Comparison of ENCODE assay signal across 13 cellular contexts in the genomic region with DNA sequence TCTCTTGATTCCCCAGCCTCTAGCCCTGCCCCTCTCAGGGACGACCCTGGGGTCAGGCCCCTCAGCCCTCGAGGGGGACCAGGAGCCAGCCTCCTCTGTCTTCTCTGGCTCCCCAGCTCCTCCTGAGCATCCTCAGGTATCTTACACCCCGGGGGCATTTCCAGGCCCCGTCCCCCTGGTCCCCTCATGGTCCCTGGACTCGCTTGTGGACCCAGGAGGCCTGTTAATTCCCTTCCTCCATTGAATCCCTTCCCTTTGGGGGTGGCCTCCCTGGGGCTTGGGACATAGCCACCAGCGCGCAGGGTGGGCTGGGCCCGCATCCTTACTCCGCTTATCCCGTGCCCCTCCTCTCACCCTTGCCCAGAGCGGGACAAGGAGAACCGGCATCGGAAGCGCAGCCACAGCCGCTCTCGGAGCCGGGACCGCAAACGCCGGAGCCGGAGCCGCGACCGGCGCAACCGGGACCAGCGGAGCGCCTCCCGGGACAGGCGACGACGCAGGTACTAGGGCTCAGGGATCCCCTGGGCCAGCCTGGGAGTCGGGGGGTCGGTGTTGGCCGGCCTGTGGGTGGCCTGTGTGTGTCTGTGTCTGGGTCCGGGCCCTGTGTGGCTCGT. TPM values are rescaled to one million over a fixed set of nuclear protein-coding genes. Genes with fewer than 3 reads are reported as not detected.
A peak's percentile ranks its signal among the peaks of the same experiment; 100 is the strongest.
DNase-seq lines count a peak whose midpoint lies in the region; ATAC-seq, FAIRE-seq and TF ChIP-seq lines count a peak whose summit lies in the region.
"Had no signal": no experiment of that assay in that cellular context is flagged by ENCODE, and none has a peak within 500 bp of the region (broad histone marks: within the 10 kb centered on the region; RNA-seq: fewer than 3 reads in every experiment).

No MANE protein-coding gene starts in this region.

- no peak for TF ChIP-seq EP300 in GM12878 (IDR thresholded peaks at IDR 0.05; ENCODE audit: borderline replicate concordance in 1 of 2, control insufficient read depth in 1 of 2, low read depth in 2 of 2, low read length in 2 of 2)

- SMC1A ChIA-PET in GM12878 (lab: Charles Lee; ENCODE audit: uncharacterized antibody, unreplicated experiment), result interaction anchor here (3.2 kb wide), 1 partner anchor 12 kb away, joined by 15 read pairs; no protein-coding TSS in a partner anchor

- H3K4me1 Mint-ChIP-seq in CD8-positive, alpha-beta T cell (ENCODE audit: low read depth), result peaks cover 54% of the 10 kb centered on the region
- H3K4me1 Mint-ChIP-seq in IgD-negative memory B cell (peaks cover 30 to 40% (median 36%) of the 10 kb centered on the region in 3 donors), neural crest cell (peaks cover 27% of the 10 kb centered on the region)

- DNase-seq in CD8-positive, alpha-beta T cell, result no peak
- DNase-seq in GM12878 (ENCODE audit: low read depth, low spot score) (no peak), neural crest cell (ENCODE audit: low read depth, low spot score) (no peak), NAMALWA (ENCODE audit: low spot score) (no peak), NCI-H226 (no peak)
- DNase-seq: amniotic stem cell, COR-L47, dorsolateral prefrontal cortex, foreskin fibroblast, PC-9 had no signal

- H3K79me2 ChIP-seq in GM12878 (ENCODE audit: control insufficient read depth, insufficient read depth, low read length), result peaks cover 63% of the 10 kb centered on the region

- no peak for TF ChIP-seq RAD21 in GM12878 (IDR thresholded peaks at IDR 0.05; ENCODE audit: insufficient read depth, low read depth, low read length)

- H3K36me3 Mint-ChIP-seq in CD8-positive, alpha-beta T cell, result peaks cover 60% of the 10 kb centered on the region
- H3K36me3 Mint-ChIP-seq in IgD-negative memory B cell (peaks cover 4% of the 10 kb centered on the region), neural crest cell (ENCODE audit: low read depth) (peaks cover 14% of the 10 kb centered on the region)

- no peak for ATAC-seq in CD8-positive, alpha-beta T cell
- ATAC-seq in GM12878 (no peak), HG03565 (IDR thresholded peaks at IDR 0.05; ENCODE audit: unreplicated experiment) (no peak), HG03432 (IDR thresholded peaks at IDR 0.05; ENCODE audit: unreplicated experiment) (no peak)

- 97% methylated on average over 33 of the region's 37 CpGs for WGBS in GM12878 (ENCODE audit: insufficient coverage, insufficient replicate concordance, low lambda C conversion rate, missing lambda C conversion rate)

- intact Hi-C loops in CD8-positive, alpha-beta T cell (cut with DNase I, micrococcal nuclease), result loop anchor here (1.0 to 10.0 kb wide), 4 partner anchors 13 to 656 kb away; partner anchors contain the start of genes ZSCAN5A (in 2 of the 2), PPP1R12C (in 1 of the 2) and ZNF787 (in 1 of the 2)
- intact Hi-C loops in GM12878 (cut with micrococcal nuclease; ENCODE audit: unreplicated experiment), result no loop called here

- peak overlapping the region; percentile 98 for H3K9ac ChIP-seq in GM12878 (ENCODE audit: control insufficient read depth, insufficient read depth, low read length)

- H2AFZ ChIP-seq in GM12878 (ENCODE audit: control insufficient read depth, low read depth, low read length), result no peak overlapping the region
- H2AFZ ChIP-seq: PC-9 had no signal

- in situ Hi-C loops in GM12878 (cut with MboI), result loop anchor here (10.0 to 25.0 kb wide), 2 partner anchors 1194 to 1522 kb away; partner anchors contain the start of genes CNOT3 and LENG9

- peak overlapping the region; percentile 95 for H3K4me3 Mint-ChIP-seq in CD8-positive, alpha-beta T cell
- peak overlapping the region in 3 of 4 donors; percentile 73 to 81 (median 73) for H3K4me3 Mint-ChIP-seq in IgD-negative memory B cell
- H3K4me3 Mint-ChIP-seq in neural crest cell, result peak overlapping the region; percentile 92

- no peak overlapping the region for H3K27ac ChIP-seq in CD8-positive, alpha-beta T cell (ENCODE audit: low read depth, low read length)
- H3K27ac ChIP-seq in GM12878 (ENCODE audit: control insufficient read depth, insufficient read depth), result no peak overlapping the region
- H3K27ac ChIP-seq: PC-9 had no signal

- H3K36me3 ChIP-seq in CD8-positive, alpha-beta T cell (ENCODE audit: insufficient read depth, low read length), result peaks cover 48% of the 10 kb centered on the region
- peaks cover 20 to 46% of the 10 kb centered on the region in 2 experiments for H3K36me3 ChIP-seq in GM12878 (ENCODE audit: control insufficient read depth in 2 of 2, insufficient read depth in 2 of 2, low read length in 1 of 2)

- H3K4me2 ChIP-seq in GM12878 (ENCODE audit: control insufficient read depth, insufficient read depth), result peak overlapping the region; percentile 94

- H3K9me3 ChIP-seq in CD8-positive, alpha-beta T cell (ENCODE audit: low read length), result no peaks in the 10 kb centered on the region
- no peaks in the 10 kb centered on the region for H3K9me3 ChIP-seq in GM12878 (replicated peaks; ENCODE audit: control insufficient read depth, insufficient read depth, low read length)

- CTCF ChIA-PET in CD8-positive, alpha-beta T cell (lab: Charles Lee), result interaction anchor here (0.8 kb wide), 1 partner anchor 14 kb away, joined by 3 read pairs; no protein-coding TSS in a partner anchor
- CTCF ChIA-PET in GM12878 (lab: Yijun Ruan, JAX), result no interaction called here

- TF ChIP-seq CTCF in CD8-positive, alpha-beta T cell (IDR thresholded peaks at IDR 0.05), result no peak
- TF ChIP-seq CTCF in GM12878 (IDR thresholded peaks at IDR 0.05 in 2 of 3, conservative IDR thresholded peaks at IDR 0.05 in 1 of 3; ENCODE audit: control insufficient read depth in 2 of 3, extremely low read depth in 1 of 3, insufficient read depth in 1 of 3, low read depth in 3 of 3, low read length in 3 of 3) (no peak), neural crest cell (conservative IDR thresholded peaks at IDR 0.05) (no peak)

- peaks cover 23% of the 10 kb centered on the region for H4K20me1 ChIP-seq in GM12878 (ENCODE audit: control insufficient read depth, insufficient read depth)

- TF ChIP-seq POLR2A in GM12878 (IDR thresholded peaks at IDR 0.05; ENCODE audit: low read depth, low read length), result no peak

- RAD21 ChIA-PET in GM12878 (lab: Charles Lee; ENCODE audit: unreplicated experiment), result interaction anchor here (2.3 kb wide), 1 partner anchor 13 kb away, joined by 9 read pairs; no protein-coding TSS in a partner anchor

- H3K4me1 ChIP-seq in CD8-positive, alpha-beta T cell (ENCODE audit: insufficient read depth, low read length), result peaks cover 41% of the 10 kb centered on the region
- H3K4me1 ChIP-seq in GM12878 (ENCODE audit: control insufficient read depth, insufficient read depth, low read length), result peaks cover 12% of the 10 kb centered on the region

- H3K9me3 Mint-ChIP-seq in CD8-positive, alpha-beta T cell, result no peaks in the 10 kb centered on the region
- no peaks in the 10 kb centered on the region for H3K9me3 Mint-ChIP-seq in IgD-negative memory B cell
- no peaks in the 10 kb centered on the region for H3K9me3 Mint-ChIP-seq in neural crest cell

- no peak for FAIRE-seq in GM12878 (lab: Jason Lieb, UNC)

- no peaks in the 10 kb centered on the region for H3K27me3 ChIP-seq in CD8-positive, alpha-beta T cell (ENCODE audit: insufficient read depth, low read length)
- no peaks in the 10 kb centered on the region for H3K27me3 ChIP-seq in GM12878 (replicated peaks in 1 of 2; ENCODE audit: control insufficient read depth in 2 of 2, insufficient read depth in 2 of 2, low read length in 1 of 2)
- H3K27me3 ChIP-seq: dorsolateral prefrontal cortex had no signal

- BruUV-seq in GM12878 (replicated peaks; lab: Mats Ljungman, UMichigan), result no TSS peak

- no peaks in the 10 kb centered on the region for H3K27me3 Mint-ChIP-seq in CD8-positive, alpha-beta T cell (ENCODE audit: low read depth)
- no peaks in the 10 kb centered on the region for H3K27me3 Mint-ChIP-seq in IgD-negative memory B cell
- H3K27me3 Mint-ChIP-seq in neural crest cell (ENCODE audit: low read depth), result peaks cover 6% of the 10 kb centered on the region

- peak overlapping the region; percentile 57 for H3K27ac Mint-ChIP-seq in CD8-positive, alpha-beta T cell
- H3K27ac Mint-ChIP-seq in IgD-negative memory B cell, result peak overlapping the region in 1 of 3 donors; percentile 100
- no peak overlapping the region for H3K27ac Mint-ChIP-seq in neural crest cell (ENCODE audit: unreplicated experiment)

- H3K4me3 ChIP-seq in CD8-positive, alpha-beta T cell (ENCODE audit: low read depth, low read length), result no peak overlapping the region
- H3K4me3 ChIP-seq in GM12878, result peak overlapping the region; percentile 52
- H3K4me3 ChIP-seq: PC-9 had no signal

- POLR2A ChIA-PET in CD8-positive, alpha-beta T cell (lab: Charles Lee), result no interaction called here
- POLR2A ChIA-PET in GM12878 (lab: Charles Lee), result interaction anchor here (1.1 kb wide), 1 partner anchor 18 kb away, joined by 3 read pairs; no protein-coding TSS in a partner anchor

RNA-seq across cellular contexts. Expression of gene U2AF2, which starts 4.1 kb away (rescaled TPM):
- total RNA-seq in CD8-positive, alpha-beta T cell, result 100 to 1,000 TPM; 197 to 201 TPM
- polyA plus RNA-seq in IgD-negative memory B cell (14.2 TPM), GM12878 (2011; rRNA removed) (54.9 and 140 TPM in 2 replicates), GM12878 (2014; fragmentation: Illumina TruSeq; extraction: Trizol) (50.9 and 141 TPM in 2 replicates), GM12878 (2014; fragmentation: Nextera tagmentation; extraction: Ambion mirVana) (1 to 10 TPM; 3.0 to 8.3 TPM), GM12878 (2014; rRNA removed) (284 and 360 TPM in 2 replicates), GM12878 (2016; fragmentation: Nextera tagmentation; extraction: Ambion mirVana) (10 to 100 TPM; 46.2 to 48.9 TPM)
- 46.0 and 50.9 TPM in 2 replicates for total RNA-seq in GM12878 (2013; cell fraction: nucleolus; rRNA removed)
- total RNA-seq in GM12878 (2014; rRNA removed) (204 and 228 TPM in 2 replicates), GM12878 (2014; rRNA removed; fragmentation: Illumina TruSeq; extraction: Trizol) (112 and 121 TPM in 2 replicates), GM12878 (2021) (308 and 338 TPM in 2 replicates), neural crest cell (342 and 365 TPM in 2 replicates)
- 59.4 TPM for polyA plus RNA-seq in GM12878 (2011; ENCODE audit: low read depth)
- 239 and 270 TPM in 2 replicates for polyA plus RNA-seq in GM12878 (2011; cell fraction: cytosol; rRNA removed)
- polyA plus RNA-seq in GM12878 (2011; cell fraction: nucleus; rRNA removed), result 425 and 604 TPM in 2 replicates
- 148 and 173 TPM in 2 replicates for polyA plus RNA-seq in GM12878 (2012)
- 61.6 and 111 TPM in 2 replicates for polyA minus RNA-seq in GM12878 (2011; rRNA and poly(A)+ RNA removed)
- polyA minus RNA-seq in GM12878 (2011; cell fraction: cytosol; rRNA and poly(A)+ RNA removed), result 60.9 and 65.2 TPM in 2 replicates
- 63.1 and 102 TPM in 2 replicates for polyA minus RNA-seq in GM12878 (2011; cell fraction: nucleus; rRNA and poly(A)+ RNA removed)

RNA-seq across cellular contexts. Expression of gene CCDC106, which starts 10.9 kb away (rescaled TPM):
- total RNA-seq in CD8-positive, alpha-beta T cell, result 1 to 10 TPM; 1.3 to 2.6 TPM
- polyA plus RNA-seq in IgD-negative memory B cell (16.0 TPM), GM12878 (2011; rRNA removed) (7.8 and 16.4 TPM in 2 replicates), GM12878 (2014; fragmentation: Illumina TruSeq; extraction: Trizol) (7.7 and 19.2 TPM in 2 replicates), GM12878 (2014; fragmentation: Nextera tagmentation; extraction: Ambion mirVana) (under 1 TPM; 0.04 to 0.14 TPM), GM12878 (2014; rRNA removed) (35.9 and 39.9 TPM in 2 replicates), GM12878 (2016; fragmentation: Nextera tagmentation; extraction: Ambion mirVana) (10 to 100 TPM; 20.4 to 25.7 TPM)
- 8.3 and 8.6 TPM in 2 replicates for total RNA-seq in GM12878 (2013; cell fraction: nucleolus; rRNA removed)
- total RNA-seq in GM12878 (2014; rRNA removed) (19.2 and 22.5 TPM in 2 replicates), GM12878 (2014; rRNA removed; fragmentation: Illumina TruSeq; extraction: Trizol) (11.9 and 12.7 TPM in 2 replicates), GM12878 (2021) (33.1 and 34.2 TPM in 2 replicates), neural crest cell (18.7 and 18.9 TPM in 2 replicates)
- polyA plus RNA-seq in GM12878 (2011; ENCODE audit: low read depth), result 5.6 TPM
- 17.5 and 27.2 TPM in 2 replicates for polyA plus RNA-seq in GM12878 (2011; cell fraction: cytosol; rRNA removed)
- polyA plus RNA-seq in GM12878 (2011; cell fraction: nucleus; rRNA removed), result 38.1 and 48.1 TPM in 2 replicates
- polyA plus RNA-seq in GM12878 (2012), result 27.7 and 32.6 TPM in 2 replicates
- polyA minus RNA-seq in GM12878 (2011; rRNA and poly(A)+ RNA removed), result 3.4 and 7.2 TPM in 2 replicates
- 5.5 and 7.0 TPM in 2 replicates for polyA minus RNA-seq in GM12878 (2011; cell fraction: cytosol; rRNA and poly(A)+ RNA removed)
- polyA minus RNA-seq in GM12878 (2011; cell fraction: nucleus; rRNA and poly(A)+ RNA removed), result 6.4 and 14.4 TPM in 2 replicates

RNA-seq across cellular contexts. Expression of gene ZNF581, which starts 15.5 kb away (rescaled TPM):
- 10 to 100 TPM; 25.6 to 25.7 TPM for total RNA-seq in CD8-positive, alpha-beta T cell
- 79.3 TPM for polyA plus RNA-seq in IgD-negative memory B cell
- 5.3 and 7.2 TPM in 2 replicates for total RNA-seq in GM12878 (2013; cell fraction: nucleolus; rRNA removed)
- total RNA-seq in GM12878 (2014; rRNA removed), result 22.1 and 25.4 TPM in 2 replicates
- total RNA-seq in GM12878 (2014; rRNA removed; fragmentation: Illumina TruSeq; extraction: Trizol), result 14.0 and 14.1 TPM in 2 replicates
- 44.9 and 45.4 TPM in 2 replicates for total RNA-seq in GM12878 (2021)
- polyA plus RNA-seq in GM12878 (2011; ENCODE audit: low read depth), result 31.2 TPM
- 13.5 and 19.1 TPM in 2 replicates for polyA plus RNA-seq in GM12878 (2011; rRNA removed)
- polyA plus RNA-seq in GM12878 (2011; cell fraction: cytosol; rRNA removed), result 27.8 and 34.4 TPM in 2 replicates
- 21.8 and 24.9 TPM in 2 replicates for polyA plus RNA-seq in GM12878 (2011; cell fraction: nucleus; rRNA removed)
- 43.7 and 58.1 TPM in 2 replicates for polyA plus RNA-seq in GM12878 (2012)
- 7.8 and 13.2 TPM in 2 replicates for polyA plus RNA-seq in GM12878 (2014; fragmentation: Illumina TruSeq; extraction: Trizol)
- polyA plus RNA-seq in GM12878 (2014; fragmentation: Nextera tagmentation; extraction: Ambion mirVana), result 10 to 100 TPM in 1 of 2 experiments, 1 to 10 TPM in 1; 4.7 to 18.1 TPM
- 39.6 and 45.3 TPM in 2 replicates for polyA plus RNA-seq in GM12878 (2014; rRNA removed)
- 10 to 100 TPM; 29.1 to 37.0 TPM for polyA plus RNA-seq in GM12878 (2016; fragmentation: Nextera tagmentation; extraction: Ambion mirVana)
- 15.2 and 28.9 TPM in 2 replicates for polyA minus RNA-seq in GM12878 (2011; rRNA and poly(A)+ RNA removed)
- polyA minus RNA-seq in GM12878 (2011; cell fraction: cytosol; rRNA and poly(A)+ RNA removed), result 11.5 and 15.8 TPM in 2 replicates
- 6.0 and 9.0 TPM in 2 replicates for polyA minus RNA-seq in GM12878 (2011; cell fraction: nucleus; rRNA and poly(A)+ RNA removed)
- total RNA-seq in neural crest cell, result 40.8 and 41.9 TPM in 2 replicates

RNA-seq across cellular contexts. Expression of gene EPN1, which starts 16.1 kb away (rescaled TPM):
- total RNA-seq in CD8-positive, alpha-beta T cell, result 10 to 100 TPM; 41.1 to 45.2 TPM
- polyA plus RNA-seq in IgD-negative memory B cell (29.9 TPM), GM12878 (2011; rRNA removed) (3.4 and 9.3 TPM in 2 replicates), GM12878 (2014; fragmentation: Illumina TruSeq; extraction: Trizol) (2.0 and 6.8 TPM in 2 replicates), GM12878 (2014; fragmentation: Nextera tagmentation; extraction: Ambion mirVana) (under 1 TPM; 0.11 to 0.16 TPM), GM12878 (2014; rRNA removed) (36.9 and 47.0 TPM in 2 replicates), GM12878 (2016; fragmentation: Nextera tagmentation; extraction: Ambion mirVana) (10 to 100 TPM; 21.8 to 22.1 TPM)
- 21.7 and 25.6 TPM in 2 replicates for total RNA-seq in GM12878 (2013; cell fraction: nucleolus; rRNA removed)
- total RNA-seq in GM12878 (2014; rRNA removed) (7.7 and 12.0 TPM in 2 replicates), GM12878 (2014; rRNA removed; fragmentation: Illumina TruSeq; extraction: Trizol) (4.7 and 6.2 TPM in 2 replicates), GM12878 (2021) (79.8 and 88.5 TPM in 2 replicates), neural crest cell (129 and 130 TPM in 2 replicates)
- 7.1 TPM for polyA plus RNA-seq in GM12878 (2011; ENCODE audit: low read depth)
- polyA plus RNA-seq in GM12878 (2011; cell fraction: cytosol; rRNA removed), result 18.3 and 23.2 TPM in 2 replicates
- 35.8 and 58.4 TPM in 2 replicates for polyA plus RNA-seq in GM12878 (2011; cell fraction: nucleus; rRNA removed)
- polyA plus RNA-seq in GM12878 (2012), result 28.6 and 36.3 TPM in 2 replicates
- 19.7 and 22.3 TPM in 2 replicates for polyA minus RNA-seq in GM12878 (2011; rRNA and poly(A)+ RNA removed)
- 18.9 and 25.0 TPM in 2 replicates for polyA minus RNA-seq in GM12878 (2011; cell fraction: cytosol; rRNA and poly(A)+ RNA removed)
- polyA minus RNA-seq in GM12878 (2011; cell fraction: nucleus; rRNA and poly(A)+ RNA removed), result 9.1 and 13.6 TPM in 2 replicates

RNA-seq across cellular contexts. Expression of gene ZNF580, which starts 18.2 kb away (rescaled TPM):
- total RNA-seq in CD8-positive, alpha-beta T cell, result 10 to 100 TPM; 30.1 to 32.0 TPM
- polyA plus RNA-seq in IgD-negative memory B cell (38.4 TPM), GM12878 (2011; rRNA removed) (5.5 and 7.9 TPM in 2 replicates), GM12878 (2014; fragmentation: Illumina TruSeq; extraction: Trizol) (5.3 and 7.4 TPM in 2 replicates), GM12878 (2014; fragmentation: Nextera tagmentation; extraction: Ambion mirVana) (1 to 10 TPM; 2.3 to 7.4 TPM), GM12878 (2014; rRNA removed) (27.1 and 30.2 TPM in 2 replicates), GM12878 (2016; fragmentation: Nextera tagmentation; extraction: Ambion mirVana) (10 to 100 TPM; 24.7 to 25.3 TPM)
- total RNA-seq in GM12878 (2013; cell fraction: nucleolus; rRNA removed), result 16.2 and 23.0 TPM in 2 replicates
- total RNA-seq in GM12878 (2014; rRNA removed) (9.4 and 12.2 TPM in 2 replicates), GM12878 (2014; rRNA removed; fragmentation: Illumina TruSeq; extraction: Trizol) (4.7 and 5.7 TPM in 2 replicates), GM12878 (2021) (31.8 and 34.2 TPM in 2 replicates), neural crest cell (39.1 and 41.8 TPM in 2 replicates)
- polyA plus RNA-seq in GM12878 (2011; ENCODE audit: low read depth), result 12.4 TPM
- 9.7 and 13.8 TPM in 2 replicates for polyA plus RNA-seq in GM12878 (2011; cell fraction: cytosol; rRNA removed)
- 50.7 and 83.1 TPM in 2 replicates for polyA plus RNA-seq in GM12878 (2011; cell fraction: nucleus; rRNA removed)
- polyA plus RNA-seq in GM12878 (2012), result 33.1 and 35.3 TPM in 2 replicates
- polyA minus RNA-seq in GM12878 (2011; rRNA and poly(A)+ RNA removed), result 3.4 and 7.0 TPM in 2 replicates
- 5.5 and 8.0 TPM in 2 replicates for polyA minus RNA-seq in GM12878 (2011; cell fraction: cytosol; rRNA and poly(A)+ RNA removed)
- polyA minus RNA-seq in GM12878 (2011; cell fraction: nucleus; rRNA and poly(A)+ RNA removed), result 8.2 and 17.3 TPM in 2 replicates
